Comparison of ENCODE assay signal across 20 cellular contexts in genomic region chr1:63789856-63790605, GRCh38. TPM values are rescaled to one million over a fixed set of nuclear protein-coding genes. Genes with fewer than 3 reads are reported as not detected.
DNase-seq lines count a peak whose midpoint lies in the region; ATAC-seq and TF ChIP-seq lines count a peak whose summit lies in the region.
"Had no signal": no experiment of that assay in that cellular context is flagged by ENCODE, and none has a peak within 500 bp of the region (broad histone marks: within the 10 kb centered on the region; RNA-seq: fewer than 3 reads in every experiment).

No MANE protein-coding gene starts in this region.

- no peaks in the 10 kb centered on the region for H3K27me3 ChIP-seq in GM23338 (ENCODE audit: insufficient read depth)
- H3K27me3 ChIP-seq in HUES64 (ENCODE audit: insufficient read depth, low read length) = no peaks in the 10 kb centered on the region
- H3K27me3 ChIP-seq in PC-3 (ENCODE audit: low read length) = no peaks in the 10 kb centered on the region
- no peaks in the 10 kb centered on the region for H3K27me3 ChIP-seq in iPS-18a (ENCODE audit: control insufficient read depth, insufficient read depth, low read length)
- H3K27me3 ChIP-seq: MG63, Peyer's patch had no signal

- H3K9me2 ChIP-seq in GM23338 (ENCODE audit: insufficient read depth) = no peaks in the 10 kb centered on the region
- H3K9me2 ChIP-seq in PC-3 (replicated peaks; ENCODE audit: low read length) = no peaks in the 10 kb centered on the region

- peak overlapping the region; percentile 45 for H3K4me3 Mint-ChIP-seq in GM23338
- no peak overlapping the region for H3K4me3 Mint-ChIP-seq in activated CD8-positive, alpha-beta T cell treated with anti-CD3 and anti-CD28 coated beads, Interleukin-2, amount 10 ng/mL, durations not matched to agents 7 days and 5 days
- H3K4me3 Mint-ChIP-seq: HFFc6 had no signal

- H3K9ac ChIP-seq in HUES64 (ENCODE audit: low read depth, low read length) = no peak overlapping the region
- no peak overlapping the region for H3K9ac ChIP-seq in PC-3 (ENCODE audit: low read length)
- H3K9ac ChIP-seq in iPS-18a (ENCODE audit: low read length) = no peak overlapping the region

- TF ChIP-seq CTCF in GM23338 (conservative IDR thresholded peaks at IDR 0.05; ENCODE audit: low read depth in 2 of 2) (no peak), PC-3 (conservative IDR thresholded peaks at IDR 0.05; ENCODE audit: low read depth, low read length) (no peak)

- DNase-seq in GM23338 (ENCODE audit: low spot score) (peak; percentile 62), PC-3 (peak; percentile 24), medulla oblongata (ENCODE audit: extremely low spot score) (no peak)
- DNase-seq in activated CD8-positive, alpha-beta T cell treated with anti-CD3 and anti-CD28 coated beads, Interleukin-2, amount 10 ng/mL, durations not matched to agents 7 days and 5 days = no peak
- DNase-seq: GDM1, GOT3, HFFc6, IMR-90, Karpas-422, MG63, NCI-H1092, NCI-H146, Peyer's patch had no signal

- peaks cover 22% of the 10 kb centered on the region for H3K36me3 Mint-ChIP-seq in GM23338 (ENCODE audit: low read depth)
- H3K36me3 Mint-ChIP-seq in activated CD8-positive, alpha-beta T cell treated with anti-CD3 and anti-CD28 coated beads, Interleukin-2, amount 10 ng/mL, durations not matched to agents 7 days and 5 days (ENCODE audit: low read depth) = no peaks in the 10 kb centered on the region

- H3K4me1 ChIP-seq in GM23338 (ENCODE audit: insufficient read depth) (peaks cover 97% of the 10 kb centered on the region), HUES64 (ENCODE audit: insufficient read depth, low read length) (peaks cover 88% of the 10 kb centered on the region), PC-3 (ENCODE audit: insufficient read depth, low read length) (peaks cover 17% of the 10 kb centered on the region; the same call in 1 of the 2 replicates), iPS-18a (ENCODE audit: control insufficient read depth, low read depth, low read length) (peaks cover 86% of the 10 kb centered on the region)
- H3K4me1 ChIP-seq: Peyer's patch had no signal

- CTCF ChIA-PET in PC-3 (lab: Charles Lee) = no interaction called here
- CTCF ChIA-PET in activated CD8-positive, alpha-beta T cell treated with anti-CD3 and anti-CD28 coated beads, Interleukin-2, amount 10 ng/mL, durations not matched to agents 7 days and 5 days (lab: Charles Lee) = no interaction called here

- H3K4me3 ChIP-seq in GM23338 (peak overlapping the region; percentile 36; the same call in 1 of the 2 replicates), HUES64 (ENCODE audit: low read length) (0 out of 2 replicates have a peak overlapping the region, but pooled peaks have one; percentile 1), PC-3 (ENCODE audit: low read length) (no peak overlapping the region), iPS-18a (ENCODE audit: low read length) (peak overlapping the region; percentile 5)
- H3K4me3 ChIP-seq: GM12878, MG63, Peyer's patch, SK-N-MC had no signal

- intact Hi-C loops in PC-3 (cut with micrococcal nuclease) = no loop called here

- H3K4me1 Mint-ChIP-seq in GM23338 = peaks cover 92% of the 10 kb centered on the region
- no peaks in the 10 kb centered on the region for H3K4me1 Mint-ChIP-seq in activated CD8-positive, alpha-beta T cell treated with anti-CD3 and anti-CD28 coated beads, Interleukin-2, amount 10 ng/mL, durations not matched to agents 7 days and 5 days (ENCODE audit: low read depth)

- H3K9me3 ChIP-seq in HUES64 (ENCODE audit: insufficient read depth, low read depth, low read length) (no peaks in the 10 kb centered on the region), PC-3 (ENCODE audit: low read length) (no peaks in the 10 kb centered on the region), iPS-18a (ENCODE audit: control insufficient read depth, low read depth, low read length) (no peaks in the 10 kb centered on the region)
- H3K9me3 ChIP-seq: MG63, Peyer's patch had no signal

- H3K36me3 ChIP-seq in GM23338 (ENCODE audit: insufficient read depth) (no peaks in the 10 kb centered on the region), HUES64 (ENCODE audit: insufficient read depth, low read length) (no peaks in the 10 kb centered on the region; the same call in 1 of the 2 replicates), PC-3 (ENCODE audit: low read depth, low read length) (no peaks in the 10 kb centered on the region), iPS-18a (ENCODE audit: control insufficient read depth, low read depth, low read length) (peaks cover 2% of the 10 kb centered on the region)
- H3K36me3 ChIP-seq: MG63, Peyer's patch had no signal

- H2AFZ ChIP-seq in GM23338 (no peak overlapping the region), PC-3 (ENCODE audit: low read length) (no peak overlapping the region)

- ATAC-seq in GM23338 (peak; percentile 22), PC-3 (no peak), GM18858 (IDR thresholded peaks at IDR 0.05; ENCODE audit: unreplicated experiment) (no peak), GM21528 (IDR thresholded peaks at IDR 0.05; ENCODE audit: low FRiP score, unreplicated experiment) (no peak)
- ATAC-seq in activated CD8-positive, alpha-beta T cell treated with anti-CD3 and anti-CD28 coated beads, Interleukin-2, amount 10 ng/mL, durations not matched to agents 7 days and 5 days = no peak
- ATAC-seq: GM12878, Right ventricle myocardium inferior had no signal

- BruUV-seq in PC-3 (replicated peaks; lab: Mats Ljungman, UMichigan) = no TSS peak

- POLR2A ChIA-PET in PC-3 (lab: Charles Lee; ENCODE audit: unreplicated experiment) = no interaction called here
- POLR2A ChIA-PET in activated CD8-positive, alpha-beta T cell treated with anti-CD3 and anti-CD28 coated beads, Interleukin-2, amount 10 ng/mL, durations not matched to agents 7 days and 5 days (lab: Charles Lee) = no interaction called here

- H3K27ac ChIP-seq in GM23338 (ENCODE audit: low read depth) = peak overlapping the region; percentile 87
- H3K27ac ChIP-seq in HUES64 (ENCODE audit: low read depth, low read length) = peak overlapping the region; percentile 84
- no peak overlapping the region for H3K27ac ChIP-seq in PC-3 (ENCODE audit: low read length)
- H3K27ac ChIP-seq in iPS-18a (ENCODE audit: low read length) = no peak overlapping the region
- H3K27ac ChIP-seq: Peyer's patch, SK-N-MC had no signal

- H3K9me3 Mint-ChIP-seq in GM23338 = no peaks in the 10 kb centered on the region; the same call in 2 of the 3 replicates
- H3K9me3 Mint-ChIP-seq in activated CD8-positive, alpha-beta T cell treated with anti-CD3 and anti-CD28 coated beads, Interleukin-2, amount 10 ng/mL, durations not matched to agents 7 days and 5 days (ENCODE audit: insufficient read depth) = no peaks in the 10 kb centered on the region
- H3K9me3 Mint-ChIP-seq: HFFc6 had no signal

- H3F3A ChIP-seq in GM23338 (replicated peaks; ENCODE audit: low read depth) (peaks cover 21% of the 10 kb centered on the region), PC-3 (ENCODE audit: low read length, unreplicated experiment) (no peaks in the 10 kb centered on the region)

- H3K4me2 ChIP-seq in GM23338 (peak overlapping the region; percentile 73), PC-3 (ENCODE audit: low read length) (no peak overlapping the region)

- peaks cover 98% of the 10 kb centered on the region for H3K79me2 ChIP-seq in GM23338 (replicated peaks; ENCODE audit: insufficient read depth)
- peaks cover 16% of the 10 kb centered on the region; the same call in 1 of the 2 replicates for H3K79me2 ChIP-seq in PC-3 (ENCODE audit: low read length)

- WGBS in HUES64 = 66% methylated on average over 4 of the region's 4 CpGs

- H3K27me3 Mint-ChIP-seq in GM23338 (ENCODE audit: insufficient read depth, low read depth, poor library complexity) = peaks cover 18% of the 10 kb centered on the region
- no peaks in the 10 kb centered on the region for H3K27me3 Mint-ChIP-seq in activated CD8-positive, alpha-beta T cell treated with anti-CD3 and anti-CD28 coated beads, Interleukin-2, amount 10 ng/mL, durations not matched to agents 7 days and 5 days (ENCODE audit: low read depth)

- H4K20me1 ChIP-seq in GM23338 (replicated peaks; ENCODE audit: insufficient read depth) (no peaks in the 10 kb centered on the region), PC-3 (ENCODE audit: low read length) (peaks cover 13% of the 10 kb centered on the region; the same call in 1 of the 2 replicates)

- H3K27ac Mint-ChIP-seq in GM23338 = peak overlapping the region; percentile 97
- H3K27ac Mint-ChIP-seq in activated CD8-positive, alpha-beta T cell treated with anti-CD3 and anti-CD28 coated beads, Interleukin-2, amount 10 ng/mL, durations not matched to agents 7 days and 5 days = no peak overlapping the region
- H3K27ac Mint-ChIP-seq: HFFc6 had no signal

TF ChIP-seq in GM23338, 12 proteins besides CTCF, POLR2A, EP300 and RAD21 (continues in another document):
- no peak for TF ChIP-seq POLR2AphosphoS5 (IDR thresholded peaks at IDR 0.05; ENCODE audit: low read depth)
- no peak for TF ChIP-seq CREB1 (CRISPR knock-in tag; IDR thresholded peaks at IDR 0.05; ENCODE audit: low read depth)
- TF ChIP-seq EZH2phosphoT487 (IDR thresholded peaks at IDR 0.05; ENCODE audit: unreplicated experiment) = no peak
- no peak for TF ChIP-seq JUNB (IDR thresholded peaks at IDR 0.05; ENCODE audit: unreplicated experiment)

RNA-seq across cellular contexts. Expression of gene ROR1, which starts 16.2 kb away (rescaled TPM):
- total RNA-seq in GM23338 (2014; rRNA removed; shearing (Covaris generic)) = 94.3 and 96.0 TPM in 2 replicates
- polyA plus RNA-seq in GM23338 (2016; fragmentation: Nextera tagmentation; extraction: Ambion mirVana) = 53.8 and 59.7 TPM in 2 replicates
- polyA plus RNA-seq in HUES64 (2013, experiment 1 of 2) = 48.4 TPM
- polyA plus RNA-seq in HUES64 (2013, experiment 2 of 2) = 42.9 TPM
- total RNA-seq in PC-3 (2014; rRNA removed) = 16.5 and 22.6 TPM in 2 replicates
- not detected for total RNA-seq in activated CD8-positive, alpha-beta T cell treated with anti-CD3 and anti-CD28 coated beads, Interleukin-2, amount 10 ng/mL, durations not matched to agents 7 days and 5 days

Comparison
In these comparisons a context has a peak if more than half of its experiments do, and no peak if none do; other contexts are left out.
1. DNase-seq: peak in GM23338 (single experiment) and PC-3 (single experiment); none in activated CD8-positive, alpha-beta T cell treated with anti-CD3 and anti-CD28 coated beads, Interleukin-2, amount 10 ng/mL, durations not matched to agents 7 days and 5 days (single experiment) and medulla oblongata (single experiment).
2. H3K27ac ChIP-seq: peak in GM23338 (single experiment) and HUES64 (single experiment); none in PC-3 (single experiment) and iPS-18a (single experiment).
3. RNA of gene ROR1, which starts 16.2 kb away (total RNA-seq): 94.3 to 96.0 TPM in GM23338 and 16.5 to 22.6 TPM in PC-3; not detected in activated CD8-positive, alpha-beta T cell treated with anti-CD3 and anti-CD28 coated beads, Interleukin-2, amount 10 ng/mL, durations not matched to agents 7 days and 5 days; every median in the first group is over 10 times any median in the second.